9 cellular contexts compared by ENCODE assay signal in the genomic region with DNA sequence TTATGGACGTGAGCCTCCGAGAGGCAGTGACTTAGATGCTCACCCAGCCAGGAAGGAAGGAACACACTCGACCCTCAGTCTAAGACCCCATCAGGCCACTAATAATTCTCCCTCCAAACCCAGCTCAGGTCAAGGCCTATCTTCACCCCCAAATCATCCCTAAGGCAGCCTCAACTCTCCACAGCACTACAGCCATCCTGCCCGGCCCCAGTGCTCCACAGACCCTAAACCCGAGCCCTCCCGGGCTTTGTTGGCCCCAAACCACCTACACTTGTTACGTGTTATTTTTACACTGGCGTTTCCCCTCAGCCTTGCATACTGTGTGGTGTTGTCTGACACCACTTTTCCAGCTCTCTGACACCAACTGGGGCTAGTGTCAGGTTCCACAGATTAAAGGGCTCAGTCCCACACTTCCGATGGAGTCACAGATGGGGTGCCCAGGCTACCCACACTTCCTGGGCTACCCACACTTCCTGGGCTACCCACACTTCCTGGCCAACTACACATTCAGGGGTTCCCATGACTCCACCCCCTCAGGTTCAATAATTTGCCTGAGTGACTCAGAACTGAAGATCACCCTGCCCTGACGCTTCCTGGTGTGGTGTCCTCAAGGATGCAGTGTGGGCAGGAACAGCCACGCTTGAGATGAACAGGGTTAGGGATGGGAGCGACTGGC. TPM values are rescaled to one million over a fixed set of nuclear protein-coding genes. Genes with fewer than 3 reads are reported as not detected.
DNase-seq lines count a peak whose midpoint lies in the region; ATAC-seq and TF ChIP-seq lines count a peak whose summit lies in the region.
"Had no signal": no experiment of that assay in that cellular context is flagged by ENCODE, and none has a peak within 500 bp of the region (broad histone marks: within the 10 kb centered on the region; RNA-seq: fewer than 3 reads in every experiment).

No MANE protein-coding gene starts in this region.

- no peak overlapping the region for H3K4me3 ChIP-seq in choroid plexus epithelial cell (ENCODE audit: low read depth, low read length)
- no peak overlapping the region for H3K4me3 ChIP-seq in PC-9
- no peak overlapping the region for H3K4me3 ChIP-seq in colonic mucosa
- H3K4me3 ChIP-seq: SK-N-MC had no signal

- H3K9me3 ChIP-seq in PC-9 (ENCODE audit: insufficient read depth, low read depth) (no peaks in the 10 kb centered on the region), colonic mucosa (no peaks in the 10 kb centered on the region)

- POLR2A ChIA-PET in PC-9 (lab: Charles Lee; ENCODE audit: unreplicated experiment): no interaction called here

- TF ChIP-seq CTCF in choroid plexus epithelial cell (conservative IDR thresholded peaks at IDR 0.05; ENCODE audit: low read depth, low read length) (no peak), PC-9 (conservative IDR thresholded peaks at IDR 0.05) (no peak), colonic mucosa (IDR thresholded peaks at IDR 0.05) (no peak)

- H3K36me3 ChIP-seq in PC-9 (ENCODE audit: low read depth) (peaks cover 12% of the 10 kb centered on the region), colonic mucosa (peaks cover 14% of the 10 kb centered on the region)

- H3K9me2 ChIP-seq in PC-9 (ENCODE audit: insufficient read depth): no peaks in the 10 kb centered on the region

- DNase-seq in T-helper 2 cell (peak in 4 of 5 experiments; percentile 19 to 88 (median 68)), choroid plexus epithelial cell (ENCODE audit: low read depth) (peak; percentile 29), PC-9 (no peak), G401 (ENCODE audit: low spot score) (no peak), colonic mucosa (no peak)
- DNase-seq in stimulated activated CD4-positive, alpha-beta T cell treated with anti-CD3 and anti-CD28 coated beads, TNF-alpha, amount 100 ng/mL, for 24 hours (ENCODE audit: low read depth in 3 of 3): peak; percentile 34 to 72 (median 50)

- H2AFZ ChIP-seq in PC-9: no peak overlapping the region

- no peak overlapping the region for H3K9ac ChIP-seq in colonic mucosa (ENCODE audit: low read depth in 2 of 2, low read length in 2 of 2)

- 0 out of 2 replicates have a peak, but pooled peaks cover 3% of the 10 kb centered on the region for H4K20me1 ChIP-seq in PC-9 (ENCODE audit: insufficient read depth)

- CTCF ChIA-PET in PC-9 (lab: Charles Lee): no interaction called here

- H3K27me3 ChIP-seq in PC-9 (ENCODE audit: insufficient read depth, low read depth): no peaks in the 10 kb centered on the region
- no peaks in the 10 kb centered on the region for H3K27me3 ChIP-seq in colonic mucosa

- BruUV-seq in PC-9 (replicated peaks; lab: Mats Ljungman, UMichigan): no TSS peak

- H3K27ac ChIP-seq in PC-9 (no peak overlapping the region), colonic mucosa (no peak overlapping the region)
- H3K27ac ChIP-seq: SK-N-MC had no signal

- in situ Hi-C loops in G401 (cut with HindIII; ENCODE audit: low sequenced_read_pairs): loop anchor here (5.0 kb wide), 1 partner anchor 71 kb away; no protein-coding TSS in a partner anchor

- intact Hi-C loops in PC-9 (cut with micrococcal nuclease; ENCODE audit: unreplicated experiment) (loop anchor here (5.0 kb wide), 1 partner anchor 304 kb away; no protein-coding TSS in a partner anchor), colonic mucosa (cut with DNase I) (loop anchor here (5.0 kb wide), 2 partner anchors 44 to 81 kb away; no protein-coding TSS in a partner anchor)

- ATAC-seq in GM18861 (IDR thresholded peaks at IDR 0.05; ENCODE audit: unreplicated experiment): peak; percentile 79
- peak; percentile 76 for ATAC-seq in HG02870 (IDR thresholded peaks at IDR 0.05; ENCODE audit: unreplicated experiment)

- H3F3A ChIP-seq in PC-9 (ENCODE audit: insufficient read depth, low read depth): peaks cover 52% of the 10 kb centered on the region

- no peak overlapping the region for H3K4me2 ChIP-seq in PC-9

- H3K79me2 ChIP-seq in PC-9 (ENCODE audit: low read depth): no peaks in the 10 kb centered on the region

- no peaks in the 10 kb centered on the region for H3K4me1 ChIP-seq in PC-9 (replicated peaks; ENCODE audit: insufficient read depth)
- no peaks in the 10 kb centered on the region for H3K4me1 ChIP-seq in colonic mucosa

RNA-seq across cellular contexts. Expression of a gene that starts 25.3 kb away (rescaled TPM):
- total RNA-seq in PC-9 (2021) (176 and 212 TPM in 2 replicates), colonic mucosa (100 to 1,000 TPM; 134 to 169 TPM)
- total RNA-seq in G401 (2014; rRNA removed; shearing (Covaris generic)): 52.4 and 58.5 TPM in 2 replicates

RNA-seq across cellular contexts. Expression of a gene that starts 28.9 kb away (rescaled TPM):
- total RNA-seq in PC-9 (2021) (27.8 and 32.8 TPM in 2 replicates), colonic mucosa (10 to 100 TPM; 25.4 to 31.9 TPM)
- 13.5 and 17.4 TPM in 2 replicates for total RNA-seq in G401 (2014; rRNA removed; shearing (Covaris generic))

RNA-seq across cellular contexts. Expression of a gene that starts 52.9 kb away (rescaled TPM):
- total RNA-seq in PC-9 (2021) (81.0 and 82.0 TPM in 2 replicates), colonic mucosa (10 to 100 TPM; 13.5 to 48.5 TPM)
- total RNA-seq in G401 (2014; rRNA removed; shearing (Covaris generic)): 12.9 and 15.6 TPM in 2 replicates

Comparison
In these comparisons a context has a peak if more than half of its experiments do, and no peak if none do; other contexts are left out.
1. DNase-seq: peak in T-helper 2 cell (4 of 5), choroid plexus epithelial cell (single experiment) and stimulated activated CD4-positive, alpha-beta T cell treated with anti-CD3 and anti-CD28 coated beads, TNF-alpha, amount 100 ng/mL, for 24 hours (3 of 3); none in PC-9 (0 of 2), G401 (single experiment) and colonic mucosa (single experiment).